Comparison of ENCODE assay signal across 26 cellular contexts in genomic region chr17:42700890-42701289, GRCh38.
"Had no signal": no experiment of that assay in that cellular context is flagged by ENCODE, and none has a peak within 500 bp of the region (broad histone marks: within the 10 kb centered on the region; RNA-seq: fewer than 3 reads in every experiment).

No MANE protein-coding gene starts in this region.

- H3K27ac Mint-ChIP-seq: activated CD8-positive, alpha-beta T cell treated with anti-CD3 and anti-CD28 coated beads, Interleukin-2, amount 10 ng/mL, durations not matched to agents 7 days and 5 days; activated naive CD4-positive, alpha-beta T cell treated with anti-CD3 and anti-CD28 coated beads, Interleukin-2, amount 50 U/mL, for 72 hours; activated naive CD8-positive, alpha-beta T cell treated with anti-CD3 and anti-CD28 coated beads, Interleukin-2, amount 50 U/mL, for 24 hours; T-helper 1 cell treated with Interleukin-12 subunit alpha and Interleukin-12 subunit beta and Interleukin-4 antibody, amounts not matched to agents 30 μg/mL and 1 μg/mL, for 36 hours had no signal

- H3K9me3 Mint-ChIP-seq: activated naive CD4-positive, alpha-beta T cell treated with anti-CD3 and anti-CD28 coated beads, Interleukin-2, amount 50 U/mL, for 72 hours; activated naive CD8-positive, alpha-beta T cell treated with anti-CD3 and anti-CD28 coated beads, Interleukin-2, amount 50 U/mL, for 24 hours; activated T-cell treated with anti-CD3 and anti-CD28 coated beads, Interleukin-2, amount 50 U/mL, for 4 hours; T-helper 1 cell treated with Interleukin-12 subunit alpha and Interleukin-12 subunit beta and Interleukin-4 antibody, amounts not matched to agents 30 μg/mL and 1 μg/mL, for 36 hours had no signal

- DNase-seq: activated CD4-positive, alpha-beta T cell treated with anti-CD3 and anti-CD28 coated beads for 4 hours; activated CD4-positive, alpha-beta T cell treated with anti-CD3 and anti-CD28 coated beads, Interleukin-2, amount 50 U/mL, for 4 hours; activated CD8-positive, alpha-beta T cell treated with anti-CD3 and anti-CD28 coated beads, Interleukin-2, amount 10 ng/mL, durations not matched to agents 7 days and 5 days; activated effector memory CD4-positive, alpha-beta T cell treated with anti-CD3 and anti-CD28 coated beads, Interleukin-2, amount 50 U/mL, for 16 hours; activated naive CD4-positive, alpha-beta T cell treated with Interleukin-2 at 50 U/mL for 16 hours; activated naive CD8-positive, alpha-beta T cell treated with anti-CD3 and anti-CD28 coated beads, Interleukin-2, amount 50 U/mL, for 24 hours; activated T-cell treated with anti-CD3 and anti-CD28 coated beads, Interleukin-2, amount 50 U/mL, for 4 hours; amniotic stem cell; body of pancreas; Karpas-422; MM.1S; NCI-H1105; NCI-H1436; NCI-H1694 treated with DMSO at 0.1 percent for 48 hours; NCI-H2029 treated with DMSO at 0.1 percent for 48 hours; NCI-H345; NCI-H510A treated with DMSO at 0.1 percent for 48 hours; Peyer's patch; Right ventricle myocardium superior; SJCRH30 had no signal

- H3K27me3 ChIP-seq: ascending aorta, body of pancreas, Peyer's patch, SJCRH30 had no signal

- H3K4me1 ChIP-seq: ascending aorta, body of pancreas had no signal

- H3K27me3 Mint-ChIP-seq: activated naive CD8-positive, alpha-beta T cell treated with anti-CD3 and anti-CD28 coated beads, Interleukin-2, amount 50 U/mL, for 24 hours had no signal

- H3K27ac ChIP-seq: ascending aorta, body of pancreas, Peyer's patch, RWPE1, SJCRH30 had no signal

- H3K9me3 ChIP-seq: ascending aorta, body of pancreas, Peyer's patch, SJCRH30 had no signal

- H3K4me3 Mint-ChIP-seq: activated CD8-positive, alpha-beta T cell treated with anti-CD3 and anti-CD28 coated beads, Interleukin-2, amount 10 ng/mL, durations not matched to agents 7 days and 5 days; activated naive CD8-positive, alpha-beta T cell treated with anti-CD3 and anti-CD28 coated beads, Interleukin-2, amount 50 U/mL, for 24 hours; activated T-cell treated with anti-CD3 and anti-CD28 coated beads, Interleukin-2, amount 50 U/mL, for 4 hours; T-helper 1 cell treated with Interleukin-12 subunit alpha and Interleukin-12 subunit beta and Interleukin-4 antibody, amounts not matched to agents 30 μg/mL and 1 μg/mL, for 36 hours had no signal

- H3K4me3 ChIP-seq: ascending aorta, body of pancreas, K562, Peyer's patch, SJCRH30 had no signal

- ATAC-seq: activated CD4-positive, CD25-positive, alpha-beta regulatory T cell treated with anti-CD3 and anti-CD28 coated beads, Interleukin-2, amount 50 U/mL, for 24 hours; activated CD8-positive, alpha-beta T cell treated with anti-CD3 and anti-CD28 coated beads, Interleukin-2, amount 10 ng/mL, durations not matched to agents 7 days and 5 days; activated naive CD4-positive, alpha-beta T cell treated with anti-CD3 and anti-CD28 coated beads, Interleukin-2, amount 50 U/mL, for 72 hours; activated naive CD8-positive, alpha-beta T cell treated with anti-CD3 and anti-CD28 coated beads, Interleukin-2, amount 50 U/mL, for 24 hours; activated T-cell treated with anti-CD3 and anti-CD28 coated beads, Interleukin-2, amount 50 U/mL, for 4 hours; body of pancreas; K562 had no signal
